Comparison of ENCODE assay signal across 8 cellular contexts in genomic region chr15:84981054-84981710, GRCh38. TPM values are rescaled to one million over a fixed set of nuclear protein-coding genes. Genes with fewer than 3 reads are reported as not detected.
DNase-seq lines count a peak whose midpoint lies in the region; ATAC-seq and TF ChIP-seq lines count a peak whose summit lies in the region.

No MANE protein-coding gene starts in this region.

- intact Hi-C loops in left colon (cut with DNase I, micrococcal nuclease), result no loop called here

- ATAC-seq in GM19025 (IDR thresholded peaks at IDR 0.05; ENCODE audit: low read depth, unreplicated experiment), result peak; percentile 67
- ATAC-seq in HG03280 (IDR thresholded peaks at IDR 0.05; ENCODE audit: unreplicated experiment), result peak; percentile 67
- ATAC-seq in left colon, result peak; percentile 79

- peak; percentile 100 for DNase-seq in AG20443 (ENCODE audit: low spot score)
- DNase-seq in NCI-H446 (lab: John Stamatoyannopoulos, UW), result peak; percentile 71 to 95
- peak; percentile 96 for DNase-seq in activated CD4-positive, CD25-positive, alpha-beta regulatory T cell treated with anti-CD3 and anti-CD28 coated beads, Interleukin-2, amount 50 U/mL, for 72 hours
- peak; percentile 99 for DNase-seq in choroid plexus epithelial cell (ENCODE audit: low read depth)
- DNase-seq in left colon, result peak; percentile 93 to 94
- DNase-seq in stimulated activated CD4-positive, alpha-beta T cell treated with anti-CD3 and anti-CD28 coated beads, Interleukin-1b, Interleukin-23, amount 100 ng/mL, for 4 hours (ENCODE audit: low read depth in 2 of 2), result peak; percentile 94 to 95

- no peak for TF ChIP-seq CTCF in choroid plexus epithelial cell (conservative IDR thresholded peaks at IDR 0.05; ENCODE audit: low read depth, low read length)

- peak overlapping the region; percentile 82 for H3K4me3 ChIP-seq in choroid plexus epithelial cell (ENCODE audit: low read depth, low read length)

RNA-seq across cellular contexts. Expression of gene PDE8A, which starts 0.5 kb away (rescaled TPM):
- total RNA-seq in left colon, result 10 to 100 TPM; 93.7 to 99.8 TPM

Comparison
In these comparisons a context has a peak if more than half of its experiments do, and no peak if none do; other contexts are left out.
1. Peak in every context shown above with its lines: DNase-seq, ATAC-seq and H3K4me3 ChIP-seq.